ENCODE assay signal across 1 cellular context in genomic region chr9:97498846-97499245, GRCh38. TPM values are rescaled to one million over a fixed set of nuclear protein-coding genes. Genes with fewer than 3 reads are reported as not detected.
"Had no signal": no experiment of that assay in that cellular context is flagged by ENCODE, and none has a peak within 500 bp of the region (broad histone marks: within the 10 kb centered on the region; RNA-seq: fewer than 3 reads in every experiment).

No MANE protein-coding gene starts in this region.

RNA-seq across cellular contexts. Expression of gene TMOD1, which starts 2.6 kb away (rescaled TPM):
- total RNA-seq: bronchial epithelial cell had no signal
